13 cellular contexts compared by ENCODE assay signal in the genomic region with DNA sequence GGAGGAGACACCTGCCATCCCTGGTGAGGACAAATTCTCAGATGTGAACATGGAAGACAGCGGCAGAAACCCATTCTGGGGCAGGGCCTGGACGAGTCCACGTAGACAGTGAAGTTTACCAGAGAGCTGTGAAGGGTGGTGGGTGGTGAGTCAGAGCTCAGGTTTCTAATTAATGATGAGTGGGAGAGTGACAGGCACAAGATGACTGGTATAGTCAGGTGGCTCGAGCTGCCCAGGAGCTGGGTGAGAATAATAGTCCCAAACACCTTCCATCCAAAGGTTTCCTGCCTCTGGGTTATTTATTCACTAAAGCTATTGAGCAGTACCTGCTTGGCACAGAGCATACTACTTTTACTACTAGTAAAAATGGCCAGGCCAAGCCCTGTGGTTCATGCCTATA. TPM values are rescaled to one million over a fixed set of nuclear protein-coding genes. Genes with fewer than 3 reads are reported as not detected.
DNase-seq lines count a peak whose midpoint lies in the region; ATAC-seq, FAIRE-seq and TF ChIP-seq lines count a peak whose summit lies in the region.
"Had no signal": no experiment of that assay in that cellular context is flagged by ENCODE, and none has a peak within 500 bp of the region (broad histone marks: within the 10 kb centered on the region; RNA-seq: fewer than 3 reads in every experiment).

No MANE protein-coding gene starts in this region.

- H3K9me3 ChIP-seq in HEK293 (ENCODE audit: control insufficient read depth, insufficient read depth, low read depth, low read length) (no peaks in the 10 kb centered on the region), HepG2 (ENCODE audit: low read length) (no peaks in the 10 kb centered on the region)
- H3K9me3 ChIP-seq: stomach had no signal

- H3K27ac ChIP-seq in HEK293 (ENCODE audit: extremely low read depth, low read depth, low read length) = no peak overlapping the region
- H3K27ac ChIP-seq in HepG2 (ENCODE audit: extremely low read length, insufficient read depth, low read length) = no peak overlapping the region
- H3K27ac ChIP-seq: stomach had no signal

- TF ChIP-seq POLR2A in GM12891 (IDR thresholded peaks at IDR 0.05; ENCODE audit: low read depth, low read length) = no peak
- no peak for TF ChIP-seq POLR2A in HepG2 (IDR thresholded peaks at IDR 0.05; ENCODE audit: insufficient read depth in 1 of 2, low read depth in 2 of 2, low read length in 2 of 2)

- in situ Hi-C loops in HepG2 (cut with HindIII; ENCODE audit: extremely low pct_ligation_motif_present, low pct_unique_long_range_greater_than_20kb) = no loop called here

- TF ChIP-seq CTCF in HEK293 (tag by site-specific recombination; IDR thresholded peaks at IDR 0.05) = no peak
- TF ChIP-seq CTCF in HepG2 (CRISPR knock-in tag; IDR thresholded peaks at IDR 0.05) = no peak

- BruUV-seq in HepG2 (replicated peaks; lab: Mats Ljungman, UMichigan) = no TSS peak

- CTCF ChIA-PET in HEK293 (lab: Yijun Ruan, JAX) (interaction anchor here (0.5 to 1.3 kb wide), 4 partner anchors 73 to 269 kb away, joined by 3 to 4 read pairs (median 3); no protein-coding TSS in a partner anchor), HepG2 (lab: Yijun Ruan, JAX; ENCODE audit: low intra/inter-chr PET ratio, low total read pairs) (no interaction called here)

- POLR2A ChIA-PET in HEK293 (lab: Yijun Ruan, JAX) = no interaction called here
- POLR2A ChIA-PET in HepG2 (lab: Yijun Ruan, JAX) = interaction anchor here (0.8 to 2.5 kb wide), 4 partner anchors 10 to 73 kb away, joined by 3 to 18 read pairs (median 4); no protein-coding TSS in a partner anchor

- H3K36me3 ChIP-seq in HEK293 (ENCODE audit: control insufficient read depth in 2 of 2, insufficient read depth in 1 of 2, low read length in 2 of 2) = no peaks in the 10 kb centered on the region; a peak in 1 of 3 replicates
- no peaks in the 10 kb centered on the region for H3K36me3 ChIP-seq in HepG2 (replicated peaks in 1 of 2; ENCODE audit: control insufficient read depth in 1 of 2, insufficient read depth in 2 of 2, low read length in 2 of 2)
- H3K36me3 ChIP-seq: stomach had no signal

- H3K79me2 ChIP-seq in HepG2 (ENCODE audit: insufficient read depth, low read length) = no peaks in the 10 kb centered on the region

- no peak overlapping the region for H3K4me3 ChIP-seq in HEK293 (ENCODE audit: low read depth, low read length)
- H3K4me3 ChIP-seq in HepG2 (replicated peaks in 1 of 3; ENCODE audit: insufficient read depth in 1 of 3, low read depth in 2 of 3, low read length in 3 of 3) = no peak overlapping the region
- H3K4me3 ChIP-seq: stomach had no signal

- TF ChIP-seq RAD21 in HepG2 (CRISPR knock-in tag; IDR thresholded peaks at IDR 0.05) = no peak

- H3K4me2 ChIP-seq in HepG2 (ENCODE audit: low read depth, low read length) = peak overlapping the region; percentile 13; the same call in 1 of the 2 replicates

- H4K20me1 ChIP-seq in HepG2 (ENCODE audit: insufficient read depth, low read length) = no peaks in the 10 kb centered on the region

- FAIRE-seq in GM12891 (lab: Jason Lieb, UNC) (peak; percentile 35), HepG2 (lab: Jason Lieb, UNC) (no peak), HTR-8/SVneo (lab: Jason Lieb, UNC) (no peak)
- FAIRE-seq: H1 had no signal

- H3K4me1 ChIP-seq in HEK293 (ENCODE audit: control insufficient read depth, insufficient read depth, low read length) (no peaks in the 10 kb centered on the region; the same call in none of the 2 replicates), HepG2 (ENCODE audit: insufficient read depth, low read length) (peaks cover 29% of the 10 kb centered on the region)

- 10% methylated on average over 4 of the region's 4 CpGs for WGBS in HepG2 (ENCODE audit: low lambda C conversion rate)

- no peak overlapping the region for H3K9ac ChIP-seq in HepG2 (ENCODE audit: insufficient read depth, low read depth, low read length)

- no peak for TF ChIP-seq EP300 in HepG2 (IDR thresholded peaks at IDR 0.05; ENCODE audit: low read depth in 2 of 2, low read length in 2 of 2)
- TF ChIP-seq EP300 in HepG2 (CRISPR knock-in tag; IDR thresholded peaks at IDR 0.05; ENCODE audit: borderline replicate concordance) = no peak

- intact Hi-C loops in HepG2 (cut with micrococcal nuclease; ENCODE audit: unreplicated experiment) = no loop called here

- DNase-seq in GM12891 (ENCODE audit: insufficient read length, low spot score) (no peak), SW480 (ENCODE audit: low spot score) (peak; percentile 92), HepG2 (ENCODE audit: low spot score) (no peak), GDM1 (lab: John Stamatoyannopoulos, UW) (no peak), HuH-7.5 (ENCODE audit: low spot score) (no peak), putamen (ENCODE audit: low spot score) (no peak), HTR-8/SVneo (ENCODE audit: insufficient read length, low spot score) (no peak)
- DNase-seq: DMS79 treated with DMSO at 0.1 percent for 48 hours, NCI-H1105 treated with DMSO at 0.1 percent for 48 hours, OCI-M1, stomach had no signal

- no peak overlapping the region for H2AFZ ChIP-seq in HepG2 (ENCODE audit: low read length)

- no peaks in the 10 kb centered on the region for H3K27me3 ChIP-seq in HepG2 (ENCODE audit: control insufficient read depth in 1 of 2, insufficient read depth in 2 of 2, low read length in 2 of 2)
- H3K27me3 ChIP-seq: stomach had no signal

- peak; percentile 54 for ATAC-seq in HepG2

TF ChIP-seq in GM12891, 5 proteins besides CTCF, POLR2A, EP300 and RAD21:
- TF ChIP-seq POLR2AphosphoS5 (IDR thresholded peaks at IDR 0.05; ENCODE audit: low read depth, low read length) (no peak), SPI1 (IDR thresholded peaks at IDR 0.05; ENCODE audit: low read depth, low read length) (no peak), POU2F2 (IDR thresholded peaks at IDR 0.05; ENCODE audit: low read depth, low read length) (no peak), TAF1 (IDR thresholded peaks at IDR 0.05; ENCODE audit: low read depth, low read length) (no peak), PAX5 (IDR thresholded peaks at IDR 0.05; ENCODE audit: insufficient read depth, low read length, severe bottlenecking) (no peak)

TF ChIP-seq in HepG2, 621 proteins besides CTCF, POLR2A, EP300 and RAD21:
- no peak for TF ChIP-seq SALL2 (CRISPR knock-in tag; IDR thresholded peaks at IDR 0.05)
- TF ChIP-seq ZFP1 (CRISPR knock-in tag; IDR thresholded peaks at IDR 0.05) = peak; percentile 70; the same call in 1 of the 2 replicates
- peak; percentile 53; the same call in 1 of the 2 replicates for TF ChIP-seq TBX2 (CRISPR knock-in tag; IDR thresholded peaks at IDR 0.05; ENCODE audit: borderline replicate concordance)
- TF ChIP-seq ZFP36L1 (CRISPR knock-in tag; IDR thresholded peaks at IDR 0.05) = no peak
- TF ChIP-seq FOSL2 (CRISPR knock-in tag; IDR thresholded peaks at IDR 0.05) = peak; percentile 54
- TF ChIP-seq, protein P1, sequence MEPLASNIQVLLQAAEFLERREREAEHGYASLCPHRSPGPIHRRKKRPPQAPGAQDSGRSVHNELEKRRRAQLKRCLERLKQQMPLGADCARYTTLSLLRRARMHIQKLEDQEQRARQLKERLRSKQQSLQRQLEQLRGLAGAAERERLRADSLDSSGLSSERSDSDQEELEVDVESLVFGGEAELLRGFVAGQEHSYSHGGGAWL (CRISPR knock-in tag; IDR thresholded peaks at IDR 0.05) = 0 out of 2 replicates have a peak, but pooled peaks have one; percentile 26
- TF ChIP-seq ZNF615 (CRISPR knock-in tag; IDR thresholded peaks at IDR 0.05; ENCODE audit: borderline replicate concordance) = no peak
- peak; percentile 43; the same call in 1 of the 2 replicates for TF ChIP-seq MIXL1 (CRISPR knock-in tag; IDR thresholded peaks at IDR 0.05)
- TF ChIP-seq ZFY (CRISPR knock-in tag; IDR thresholded peaks at IDR 0.05) = 0 out of 2 replicates have a peak, but pooled peaks have one; percentile 5
- TF ChIP-seq SAP130 (CRISPR knock-in tag; IDR thresholded peaks at IDR 0.05; ENCODE audit: low read depth) = peak; percentile 27; the same call in 1 of the 2 replicates
- TF ChIP-seq TBX3 (IDR thresholded peaks at IDR 0.05; ENCODE audit: borderline replicate concordance) = peak; percentile 52; the same call in 1 of the 2 replicates

RNA-seq across cellular contexts. Expression of a gene that starts 6.0 kb away (rescaled TPM):
- 0.22 TPM for polyA plus RNA-seq in GM12891 (2012; ENCODE audit: low read depth, missing spikeins)
- total RNA-seq in HepG2 (2016; rRNA removed; fragmentation: Illumina TruSeq; extraction: Trizol) = 1.2 and 1.6 TPM in 2 replicates
- total RNA-seq in HepG2 (2016; cell fraction: cytosol; rRNA removed; fragmentation: Illumina TruSeq; extraction: Trizol; ENCODE audit: low read depth) = 0.62 and 0.81 TPM in 2 replicates
- 1.4 and 1.9 TPM in 2 replicates for total RNA-seq in HepG2 (2016; cell fraction: insoluble cytoplasmic fraction; rRNA removed; fragmentation: Illumina TruSeq; extraction: Trizol)
- total RNA-seq in HepG2 (2016; cell fraction: membrane; rRNA removed; fragmentation: Illumina TruSeq; extraction: Trizol) = 0.99 and 1.00 TPM in 2 replicates
- total RNA-seq in HepG2 (2016; cell fraction: nucleus; rRNA removed; fragmentation: Illumina TruSeq; extraction: Trizol) = 0.91 and 1.4 TPM in 2 replicates
- 0.69 and 1.5 TPM in 2 replicates for polyA plus RNA-seq in HepG2 (2011; rRNA removed)
- 0.95 and 1.1 TPM in 2 replicates for polyA plus RNA-seq in HepG2 (2011; cell fraction: cytosol; rRNA removed)
- 0.54 and 1.2 TPM in 2 replicates for polyA plus RNA-seq in HepG2 (2011; cell fraction: nucleus; rRNA removed)
- 0.45 and 1.3 TPM in 2 replicates for polyA plus RNA-seq in HepG2 (2012)
- 0.27 and 0.36 TPM in 2 replicates for polyA plus RNA-seq in HepG2 (2016; cell fraction: cytosol; fragmentation: Illumina TruSeq; extraction: Trizol; ENCODE audit: low read depth)
- polyA plus RNA-seq in HepG2 (2016; cell fraction: insoluble cytoplasmic fraction; fragmentation: Illumina TruSeq; extraction: Trizol; ENCODE audit: low read depth) = 1.3 and 1.7 TPM in 2 replicates
- polyA plus RNA-seq in HepG2 (2016; cell fraction: membrane; fragmentation: Illumina TruSeq; extraction: Trizol; ENCODE audit: low read depth) = 0.85 and 0.96 TPM in 2 replicates
- polyA plus RNA-seq in HepG2 (2016; cell fraction: nucleus; fragmentation: Illumina TruSeq; extraction: Trizol; ENCODE audit: insufficient read depth, low read depth) = 0.45 and 0.70 TPM in 2 replicates
- polyA minus RNA-seq in HepG2 (2011; rRNA and poly(A)+ RNA removed; ENCODE audit: low replicate concordance) = 1.4 TPM in 1 of 2 replicates, not detected in the other
- 1.2 TPM in 1 of 2 replicates, not detected in the other for polyA minus RNA-seq in HepG2 (2011; cell fraction: cytosol; rRNA and poly(A)+ RNA removed)
- polyA minus RNA-seq in HepG2 (2011; cell fraction: nucleus; rRNA and poly(A)+ RNA removed) = 2.2 TPM in 2 replicates
